In the genomic region with DNA sequence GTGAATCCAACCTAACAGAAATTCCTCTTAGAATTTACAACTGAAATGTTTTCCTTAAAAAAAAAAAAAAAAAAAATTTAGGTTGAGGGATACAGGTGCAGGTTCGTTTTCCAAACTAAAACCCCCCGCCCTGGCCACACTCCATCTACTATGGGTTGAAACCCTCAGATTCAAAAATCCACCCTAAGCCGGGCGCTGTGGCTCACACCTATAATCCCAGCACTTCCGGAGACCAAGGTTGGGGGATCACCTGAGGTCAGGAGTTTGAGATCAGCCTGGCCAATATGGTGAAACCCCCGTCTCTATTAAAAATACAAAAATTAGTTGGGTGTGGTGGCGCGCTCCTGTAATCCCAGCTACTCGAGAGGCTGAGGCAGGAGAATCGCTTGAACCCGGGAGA, we compare ENCODE assay signal across 10 cellular contexts. TPM values are rescaled to one million over a fixed set of nuclear protein-coding genes. Genes with fewer than 3 reads are reported as not detected.
A peak's percentile ranks its signal among the peaks of the same experiment; 100 is the strongest.
DNase-seq lines count a peak whose midpoint lies in the region; ATAC-seq, FAIRE-seq and TF ChIP-seq lines count a peak whose summit lies in the region.
"Not testable (repeated sequence)": the region's sequence is repeated elsewhere in the genome, so short reads cannot be mapped to it uniquely, and the experiment has no call there.
"Had no signal": no experiment of that assay in that cellular context is flagged by ENCODE, and none has a peak within 500 bp of the region (broad histone marks: within the 10 kb centered on the region; RNA-seq: fewer than 3 reads in every experiment).

No MANE protein-coding gene starts in this region.

- peak overlapping the region in 1 of 2 experiments; percentile 98; a peak in 3 of 6 replicates for H3K27ac ChIP-seq in A549
- H3K27ac ChIP-seq in SU-DHL-6 (ENCODE audit: low read depth, low read length); kidney (ENCODE audit: low read depth in 2 of 2, low read length in 2 of 2); testis: not testable (repeated sequence)

- not testable (repeated sequence) for H3K27me3 ChIP-seq in SU-DHL-6 (ENCODE audit: low read length); testis

- not testable (repeated sequence) for H3K9ac ChIP-seq in SU-DHL-6 (ENCODE audit: low read length); kidney (ENCODE audit: low read length in 2 of 2)

- CTCF ChIA-PET in A549 (lab: Yijun Ruan, JAX) = not testable (repeated sequence)

- peaks cover 15% of the 10 kb centered on the region; the same call in 1 of the 2 replicates for H3F3A ChIP-seq in SU-DHL-6 (ENCODE audit: insufficient read depth)

- not testable (repeated sequence) for H3K27me3 Mint-ChIP-seq in activated T-helper 2 cell treated with anti-CD3 and anti-CD28 coated beads, Interferon-gamma antibody, Interleukin-2, Interleukin-4, amounts not matched to agents 10 μg/mL and 5 μg/mL and 100 μg/mL, durations not matched to agents 14 hours and 24 hours and 36 hours (ENCODE audit: low read depth); chondrocyte (ENCODE audit: low read depth); osteocyte (ENCODE audit: unreplicated experiment)

- not testable (repeated sequence) for H3K9me2 ChIP-seq in SU-DHL-6 (replicated peaks; ENCODE audit: insufficient read depth, low read length)

- H2AFZ ChIP-seq in SU-DHL-6 (ENCODE audit: low read depth, low read length, severe bottlenecking) = peak overlapping the region; percentile 64

- 92% methylated on average over 11 of the region's 11 CpGs for WGBS in A549 (ENCODE audit: missing lambda C conversion rate)
- WGBS in testis, 2 donors = 65 to 74% methylated on average over 11 of the region's 11 CpGs

- not testable (repeated sequence) for H3K4me3 ChIP-seq in A549; SU-DHL-6 (ENCODE audit: insufficient read depth, low read length, poor library complexity, severe bottlenecking); kidney (ENCODE audit: low read length in 2 of 2)
- H3K4me3 ChIP-seq in testis = peak overlapping the region; percentile 80 to 94

- not testable (repeated sequence) for TF ChIP-seq POLR2A in A549 (IDR thresholded peaks at IDR 0.05; ENCODE audit: low read length); testis (IDR thresholded peaks at IDR 0.05)

- H3K4me1 Mint-ChIP-seq in activated T-helper 2 cell treated with anti-CD3 and anti-CD28 coated beads, Interferon-gamma antibody, Interleukin-2, Interleukin-4, amounts not matched to agents 10 μg/mL and 5 μg/mL and 100 μg/mL, durations not matched to agents 14 hours and 24 hours and 36 hours (ENCODE audit: low read depth) = peaks cover 17% of the 10 kb centered on the region
- H3K4me1 Mint-ChIP-seq in chondrocyte (ENCODE audit: low read depth) = peaks cover 29% of the 10 kb centered on the region
- H3K4me1 Mint-ChIP-seq in osteocyte (ENCODE audit: unreplicated experiment) = peaks cover 25% of the 10 kb centered on the region

- peak overlapping the region; percentile 90; the same call in 2 of the 3 replicates for H3K4me2 ChIP-seq in A549
- not testable (repeated sequence) for H3K4me2 ChIP-seq in SU-DHL-6 (ENCODE audit: low read depth, low read length, poor library complexity, severe bottlenecking)

- not testable (repeated sequence) for TF ChIP-seq RAD21 in A549 (conservative IDR thresholded peaks at IDR 0.05 in 1 of 2, IDR thresholded peaks at IDR 0.05 in 1 of 2)

- POLR2A ChIA-PET in A549 (lab: Yijun Ruan, JAX) = not testable (repeated sequence)

- intact Hi-C loops in activated T-helper 2 cell treated with anti-CD3 and anti-CD28 coated beads, Interferon-gamma antibody, Interleukin-2, Interleukin-4, amounts not matched to agents 10 μg/mL and 5 μg/mL and 100 μg/mL, durations not matched to agents 14 hours and 24 hours and 36 hours (cut with micrococcal nuclease); kidney (cut with DNase I); testis (cut with DNase I; ENCODE audit: low total_unique reads): not testable (repeated sequence)

- H4K20me1 ChIP-seq in SU-DHL-6 (ENCODE audit: low read depth, low read length) = not testable (repeated sequence)

- H3K27ac Mint-ChIP-seq in activated T-helper 2 cell treated with anti-CD3 and anti-CD28 coated beads, Interferon-gamma antibody, Interleukin-2, Interleukin-4, amounts not matched to agents 10 μg/mL and 5 μg/mL and 100 μg/mL, durations not matched to agents 14 hours and 24 hours and 36 hours; chondrocyte (ENCODE audit: unreplicated experiment): not testable (repeated sequence)
- H3K27ac Mint-ChIP-seq in osteocyte (ENCODE audit: unreplicated experiment) = peak overlapping the region; percentile 97

- not testable (repeated sequence) for H3K9me3 Mint-ChIP-seq in activated T-helper 2 cell treated with anti-CD3 and anti-CD28 coated beads, Interferon-gamma antibody, Interleukin-2, Interleukin-4, amounts not matched to agents 10 μg/mL and 5 μg/mL and 100 μg/mL, durations not matched to agents 14 hours and 24 hours and 36 hours; chondrocyte (ENCODE audit: low read depth); osteocyte (ENCODE audit: unreplicated experiment)

- not testable (repeated sequence) for H3K9me3 ChIP-seq in A549; SU-DHL-6 (ENCODE audit: insufficient read depth, low read length); kidney (ENCODE audit: control insufficient read depth in 1 of 2, low read length in 2 of 2); testis

- peaks cover 38% of the 10 kb centered on the region for H3K79me2 ChIP-seq in SU-DHL-6 (ENCODE audit: insufficient read depth, low read length)

- TF ChIP-seq CTCF in A549 (IDR thresholded peaks at IDR 0.05); SU-DHL-6 (IDR thresholded peaks at IDR 0.05; ENCODE audit: insufficient read depth, low read length, poor library complexity, severe bottlenecking); chondrocyte (IDR thresholded peaks at IDR 0.05); kidney (IDR thresholded peaks at IDR 0.05; ENCODE audit: borderline replicate concordance, extremely low read depth, insufficient read depth); osteocyte (IDR thresholded peaks at IDR 0.05); testis (IDR thresholded peaks at IDR 0.05): not testable (repeated sequence)

- not testable (repeated sequence) for FAIRE-seq in A549 (lab: Jason Lieb, UNC); kidney (lab: Jason Lieb, UNC)

- H3K4me3 Mint-ChIP-seq in activated T-helper 2 cell treated with anti-CD3 and anti-CD28 coated beads, Interferon-gamma antibody, Interleukin-2, Interleukin-4, amounts not matched to agents 10 μg/mL and 5 μg/mL and 100 μg/mL, durations not matched to agents 14 hours and 24 hours and 36 hours (ENCODE audit: low read depth) = peak overlapping the region; percentile 13
- H3K4me3 Mint-ChIP-seq in chondrocyte (ENCODE audit: unreplicated experiment) = peak overlapping the region; percentile 81
- H3K4me3 Mint-ChIP-seq in osteocyte (ENCODE audit: unreplicated experiment) = peak overlapping the region; percentile 93

- not testable (repeated sequence) for ATAC-seq in A549

- peaks cover 29% of the 10 kb centered on the region for H3K4me1 ChIP-seq in A549
- not testable (repeated sequence) for H3K4me1 ChIP-seq in kidney (ENCODE audit: control insufficient read depth in 1 of 2, insufficient read depth in 1 of 2, low read depth in 1 of 2, low read length in 2 of 2); testis

- TF ChIP-seq EP300 in A549 (IDR thresholded peaks at IDR 0.05) = not testable (repeated sequence)

- not testable (repeated sequence) for H3K36me3 ChIP-seq in SU-DHL-6 (ENCODE audit: low read length); kidney (ENCODE audit: control insufficient read depth in 1 of 2, insufficient read depth in 2 of 2, low read length in 2 of 2); testis (ENCODE audit: low read depth, missing control alignments)

- not testable (repeated sequence) for DNase-seq in A549 (ENCODE audit: low read depth in 1 of 2, low spot score in 1 of 2); activated T-helper 2 cell treated with anti-CD3 and anti-CD28 coated beads, Interferon-gamma antibody, Interleukin-2, Interleukin-4, amounts not matched to agents 10 μg/mL and 5 μg/mL and 100 μg/mL, durations not matched to agents 14 hours and 24 hours and 36 hours (ENCODE audit: low spot score); chondrocyte (ENCODE audit: low spot score); osteocyte (ENCODE audit: extremely low spot score, unreplicated experiment); testis
- peak; percentile 9 for DNase-seq in NCI-H82 (lab: John Stamatoyannopoulos, UW)
- DNase-seq in kidney = peak; percentile 41

- H3K36me3 Mint-ChIP-seq in activated T-helper 2 cell treated with anti-CD3 and anti-CD28 coated beads, Interferon-gamma antibody, Interleukin-2, Interleukin-4, amounts not matched to agents 10 μg/mL and 5 μg/mL and 100 μg/mL, durations not matched to agents 14 hours and 24 hours and 36 hours (ENCODE audit: low read depth); chondrocyte (ENCODE audit: low read depth); osteocyte (ENCODE audit: unreplicated experiment): not testable (repeated sequence)

RNA-seq across cellular contexts. Expression of a gene that starts 1.0 kb away (rescaled TPM):
- polyA plus RNA-seq in A549 (2011; rRNA removed) = 132 and 167 TPM in 2 replicates
- 57.4 and 73.0 TPM in 2 replicates for polyA plus RNA-seq in A549 (2012; cell fraction: cytosol; rRNA removed)
- 86.2 and 172 TPM in 2 replicates for polyA plus RNA-seq in A549 (2012; cell fraction: nucleus; rRNA removed)
- 80.5 to 87.7 TPM (median 80.8 TPM) in 3 replicates for polyA plus RNA-seq in A549 (2017; fragmentation: RNase III; extraction: RNeasy Plus Mini Kit Qiagen cat#74134 plus additional on column Dnase treatment)
- 99.5 and 113 TPM in 2 replicates for polyA minus RNA-seq in A549 (2011; rRNA and poly(A)+ RNA removed)
- 119 and 123 TPM in 2 replicates for total RNA-seq in activated T-helper 2 cell treated with anti-CD3 and anti-CD28 coated beads, Interferon-gamma antibody, Interleukin-2, Interleukin-4, amounts not matched to agents 10 μg/mL and 5 μg/mL and 100 μg/mL, durations not matched to agents 14 hours and 24 hours and 36 hours
- 79.0 to 94.8 TPM (median 79.6 TPM) in 3 replicates for total RNA-seq in chondrocyte
- total RNA-seq in kidney = 89.2 TPM
- 58.2 TPM for polyA plus RNA-seq in kidney (ENCODE audit: insufficient read depth, low read depth, low replicate concordance)
- total RNA-seq in osteocyte = 83.1 and 89.7 TPM in 2 replicates
- 100 to 1,000 TPM; 278 to 286 TPM for total RNA-seq in testis
- 44.5 TPM for polyA plus RNA-seq in testis (ENCODE audit: insufficient read depth, low read depth, low replicate concordance)

RNA-seq across cellular contexts. Expression of a gene that starts 28.8 kb away (rescaled TPM):
- polyA plus RNA-seq in A549 (2011; rRNA removed) (1.0 and 1.1 TPM in 2 replicates), A549 (2017; fragmentation: RNase III; extraction: RNeasy Plus Mini Kit Qiagen cat#74134 plus additional on column Dnase treatment) (0.37 to 0.49 TPM (median 0.41 TPM) in 3 replicates), kidney (ENCODE audit: insufficient read depth, low read depth, low replicate concordance) (not detected), testis (ENCODE audit: insufficient read depth, low read depth, low replicate concordance) (17.3 TPM)
- polyA plus RNA-seq in A549 (2012; cell fraction: cytosol; rRNA removed) = 0.90 and 1.1 TPM in 2 replicates
- polyA plus RNA-seq in A549 (2012; cell fraction: nucleus; rRNA removed) = 0.83 and 1.3 TPM in 2 replicates
- polyA minus RNA-seq in A549 (2011; rRNA and poly(A)+ RNA removed) = 1.2 and 1.3 TPM in 2 replicates
- 0.25 and 0.27 TPM in 2 replicates for total RNA-seq in activated T-helper 2 cell treated with anti-CD3 and anti-CD28 coated beads, Interferon-gamma antibody, Interleukin-2, Interleukin-4, amounts not matched to agents 10 μg/mL and 5 μg/mL and 100 μg/mL, durations not matched to agents 14 hours and 24 hours and 36 hours
- total RNA-seq in chondrocyte (not detected in 3 replicates), kidney (0.19 TPM), osteocyte (not detected in 2 replicates), testis (1 to 10 TPM; 6.8 to 8.4 TPM)
- total RNA-seq: CD4-positive, alpha-beta T cell; Peyer's patch had no signal

RNA-seq across cellular contexts. Expression of a gene that starts 44.8 kb away (rescaled TPM):
- 5.3 and 8.6 TPM in 2 replicates for polyA plus RNA-seq in A549 (2011; rRNA removed)
- polyA plus RNA-seq in A549 (2012; cell fraction: cytosol; rRNA removed) = 4.8 and 6.1 TPM in 2 replicates
- polyA plus RNA-seq in A549 (2012; cell fraction: nucleus; rRNA removed) = 10.5 and 13.1 TPM in 2 replicates
- polyA plus RNA-seq in A549 (2017; fragmentation: RNase III; extraction: RNeasy Plus Mini Kit Qiagen cat#74134 plus additional on column Dnase treatment) = 5.6 to 6.3 TPM (median 6.3 TPM) in 3 replicates
- 5.9 and 6.6 TPM in 2 replicates for polyA minus RNA-seq in A549 (2011; rRNA and poly(A)+ RNA removed)
- total RNA-seq in activated T-helper 2 cell treated with anti-CD3 and anti-CD28 coated beads, Interferon-gamma antibody, Interleukin-2, Interleukin-4, amounts not matched to agents 10 μg/mL and 5 μg/mL and 100 μg/mL, durations not matched to agents 14 hours and 24 hours and 36 hours = 13.0 and 13.9 TPM in 2 replicates
- 10.8 to 11.9 TPM (median 11.0 TPM) in 3 replicates for total RNA-seq in chondrocyte
- total RNA-seq in kidney = 11.3 TPM
- 3.3 TPM for polyA plus RNA-seq in kidney (ENCODE audit: insufficient read depth, low read depth, low replicate concordance)
- 14.2 and 14.6 TPM in 2 replicates for total RNA-seq in osteocyte
- total RNA-seq in testis = 10 to 100 TPM; 35.1 to 47.2 TPM
- polyA plus RNA-seq in testis (ENCODE audit: insufficient read depth, low read depth, low replicate concordance) = 39.3 TPM

RNA-seq across cellular contexts. Expression of a gene that starts 50.9 kb away (rescaled TPM):
- 119 and 128 TPM in 2 replicates for polyA plus RNA-seq in A549 (2011; rRNA removed)
- 143 and 146 TPM in 2 replicates for polyA plus RNA-seq in A549 (2012; cell fraction: cytosol; rRNA removed)
- polyA plus RNA-seq in A549 (2012; cell fraction: nucleus; rRNA removed) = 110 and 139 TPM in 2 replicates
- polyA plus RNA-seq in A549 (2017; fragmentation: RNase III; extraction: RNeasy Plus Mini Kit Qiagen cat#74134 plus additional on column Dnase treatment) = 82.0 to 90.8 TPM (median 84.4 TPM) in 3 replicates
- polyA minus RNA-seq in A549 (2011; rRNA and poly(A)+ RNA removed) = 109 and 115 TPM in 2 replicates
- 73.4 and 82.9 TPM in 2 replicates for total RNA-seq in activated T-helper 2 cell treated with anti-CD3 and anti-CD28 coated beads, Interferon-gamma antibody, Interleukin-2, Interleukin-4, amounts not matched to agents 10 μg/mL and 5 μg/mL and 100 μg/mL, durations not matched to agents 14 hours and 24 hours and 36 hours
- 31.6 to 49.8 TPM (median 49.7 TPM) in 3 replicates for total RNA-seq in chondrocyte
- total RNA-seq in kidney = 34.6 TPM
- 55.5 TPM for polyA plus RNA-seq in kidney (ENCODE audit: insufficient read depth, low read depth, low replicate concordance)
- total RNA-seq in osteocyte = 47.7 and 49.6 TPM in 2 replicates
- total RNA-seq in testis = 10 to 100 TPM; 53.0 to 63.4 TPM
- polyA plus RNA-seq in testis (ENCODE audit: insufficient read depth, low read depth, low replicate concordance) = 121 TPM

RNA-seq across cellular contexts. Expression of a gene that starts 51.1 kb away (rescaled TPM):
- 16.3 and 19.9 TPM in 2 replicates for polyA plus RNA-seq in A549 (2011; rRNA removed)
- 5.9 and 6.0 TPM in 2 replicates for polyA plus RNA-seq in A549 (2012; cell fraction: cytosol; rRNA removed)
- 4.5 and 6.6 TPM in 2 replicates for polyA plus RNA-seq in A549 (2012; cell fraction: nucleus; rRNA removed)
- 14.5 to 14.7 TPM (median 14.7 TPM) in 3 replicates for polyA plus RNA-seq in A549 (2017; fragmentation: RNase III; extraction: RNeasy Plus Mini Kit Qiagen cat#74134 plus additional on column Dnase treatment)
- 14.2 and 16.5 TPM in 2 replicates for polyA minus RNA-seq in A549 (2011; rRNA and poly(A)+ RNA removed)
- total RNA-seq in activated T-helper 2 cell treated with anti-CD3 and anti-CD28 coated beads, Interferon-gamma antibody, Interleukin-2, Interleukin-4, amounts not matched to agents 10 μg/mL and 5 μg/mL and 100 μg/mL, durations not matched to agents 14 hours and 24 hours and 36 hours = 21.2 and 21.5 TPM in 2 replicates
- 15.3 to 17.0 TPM (median 16.0 TPM) in 3 replicates for total RNA-seq in chondrocyte
- 21.6 TPM for total RNA-seq in kidney
- polyA plus RNA-seq in kidney (ENCODE audit: insufficient read depth, low read depth, low replicate concordance) = 8.9 TPM
- total RNA-seq in osteocyte = 21.4 and 26.3 TPM in 2 replicates
- 10 to 100 TPM in 1 of 2 donors, 1 to 10 TPM in 1; 9.9 to 13.3 TPM for total RNA-seq in testis
- polyA plus RNA-seq in testis (ENCODE audit: insufficient read depth, low read depth, low replicate concordance) = 9.2 TPM

Comparison
In these comparisons a context has a peak if more than half of its experiments do, and no peak if none do; other contexts are left out.
1. H3K4me3 Mint-ChIP-seq: peak in every context shown above with its lines; median percentile 93 in osteocyte; 81 in chondrocyte; 13 in activated T-helper 2 cell treated with anti-CD3 and anti-CD28 coated beads, Interferon-gamma antibody, Interleukin-2, Interleukin-4, amounts not matched to agents 10 μg/mL and 5 μg/mL and 100 μg/mL, durations not matched to agents 14 hours and 24 hours and 36 hours.